In the genomic region with DNA sequence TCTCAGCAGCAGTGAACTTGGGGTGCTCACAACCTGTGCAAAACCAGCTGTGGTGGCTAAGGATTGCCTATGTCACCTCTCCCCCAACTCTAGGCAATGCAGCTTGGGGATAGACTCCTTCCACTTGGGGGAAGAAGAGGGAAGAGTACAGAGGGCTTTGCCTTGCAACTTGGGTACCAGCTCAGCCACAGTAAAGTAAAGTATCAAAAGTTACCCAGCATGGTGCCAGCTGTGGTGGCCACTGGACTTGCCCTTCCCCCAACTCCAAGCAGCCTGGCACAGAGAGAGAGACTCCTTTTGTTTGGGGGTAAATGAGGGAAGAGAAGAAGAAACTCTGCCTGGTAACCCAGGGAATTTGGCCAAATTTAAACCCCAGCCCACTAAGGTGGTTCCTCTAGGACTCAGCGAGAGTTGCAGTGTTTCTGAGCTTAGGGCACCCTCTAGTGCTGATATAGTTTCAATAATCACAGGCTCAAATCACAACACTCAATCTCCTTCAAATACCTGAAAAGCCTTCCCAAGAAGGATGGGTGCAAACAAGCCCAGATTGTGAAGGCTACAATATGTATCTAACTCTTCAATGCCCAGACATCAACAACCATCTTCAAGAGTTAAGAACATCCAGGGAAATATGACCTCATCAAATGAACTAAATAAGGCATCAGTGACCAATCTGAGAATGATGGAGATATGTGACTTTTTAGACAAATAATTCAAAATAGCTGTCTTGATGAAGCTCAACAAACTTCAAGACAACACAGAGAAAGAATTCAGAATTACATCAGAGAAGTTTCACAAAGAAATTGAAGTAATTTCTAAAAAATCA, we compare ENCODE assay signal across 7 cellular contexts. TPM values are rescaled to one million over a fixed set of nuclear protein-coding genes. Genes with fewer than 3 reads are reported as not detected.
DNase-seq lines count a peak whose midpoint lies in the region; ATAC-seq, FAIRE-seq and TF ChIP-seq lines count a peak whose summit lies in the region.

No MANE protein-coding gene starts in this region.

- H3K9me2 ChIP-seq in neural cell (ENCODE audit: insufficient read depth, low read length): no peaks in the 10 kb centered on the region

- no peak overlapping the region for H2AFZ ChIP-seq in neural cell (ENCODE audit: low read depth, low read length)

- H3K27me3 ChIP-seq in GM06990 (replicated peaks; ENCODE audit: control insufficient read depth, insufficient read depth, low read length): no peaks in the 10 kb centered on the region
- H3K27me3 ChIP-seq in bronchial epithelial cell (ENCODE audit: control insufficient read depth, insufficient read depth, low read length): no peaks in the 10 kb centered on the region
- peaks cover 11% of the 10 kb centered on the region for H3K27me3 ChIP-seq in neural cell (ENCODE audit: insufficient read depth, low read depth, low read length)

- peak; percentile 46 for TF ChIP-seq CTCF in GM06990 (IDR thresholded peaks at IDR 0.05; ENCODE audit: insufficient read depth, low read length, poor library complexity, severe bottlenecking)
- peak; percentile 54 for TF ChIP-seq CTCF in bronchial epithelial cell (IDR thresholded peaks at IDR 0.05; ENCODE audit: insufficient read depth, low read length, severe bottlenecking)
- TF ChIP-seq CTCF in neural cell (IDR thresholded peaks at IDR 0.05; ENCODE audit: poor library complexity, severe bottlenecking): peak; percentile 68
- no peak for TF ChIP-seq CTCF in omental fat pad (IDR thresholded peaks at IDR 0.05)

- no peak overlapping the region for H3K4me3 ChIP-seq in GM06990 (replicated peaks; ENCODE audit: low read depth, low read length)
- H3K4me3 ChIP-seq in bronchial epithelial cell (ENCODE audit: low read depth, low read length): no peak overlapping the region
- H3K4me3 ChIP-seq in neural cell (ENCODE audit: low read length): no peak overlapping the region

- no peaks in the 10 kb centered on the region for H3K36me3 ChIP-seq in GM06990 (ENCODE audit: control insufficient read depth, insufficient read depth, low read length)
- H3K36me3 ChIP-seq in bronchial epithelial cell (ENCODE audit: control insufficient read depth, insufficient read depth, low read length): no peaks in the 10 kb centered on the region
- no peaks in the 10 kb centered on the region for H3K36me3 ChIP-seq in neural cell (ENCODE audit: insufficient read depth, low read length)

- no peak overlapping the region for H3K27ac ChIP-seq in neural cell (ENCODE audit: low read length)

- H3K4me2 ChIP-seq in neural cell (ENCODE audit: low read length): no peak overlapping the region

- no peak overlapping the region for H3K9ac ChIP-seq in neural cell (ENCODE audit: low read length)

- H3K9me3 ChIP-seq in neural cell (ENCODE audit: low read length): no peaks in the 10 kb centered on the region

- no peak for TF ChIP-seq EP300 in neural cell (conservative IDR thresholded peaks at IDR 0.05; ENCODE audit: poor library complexity, severe bottlenecking)

- no peaks in the 10 kb centered on the region for H3K79me2 ChIP-seq in neural cell (replicated peaks; ENCODE audit: insufficient read depth, low read length)

- no peaks in the 10 kb centered on the region for H3F3A ChIP-seq in neural cell (ENCODE audit: insufficient read depth, low read length, poor library complexity, severe bottlenecking)

- DNase-seq in GM06990 (ENCODE audit: extremely low read depth, insufficient read length) (no peak), NCI-H1105 treated with DMSO at 0.1 percent for 48 hours (lab: John Stamatoyannopoulos, UW) (peak; percentile 56), bronchial epithelial cell (ENCODE audit: low read depth) (peak; percentile 32), omental fat pad (ENCODE audit: low spot score) (no peak)
- DNase-seq in activated CD8-positive, alpha-beta memory T cell treated with anti-CD3 and anti-CD28 coated beads for 24 hours: no peak
- DNase-seq in stimulated activated CD4-positive, alpha-beta T cell treated with anti-CD3 and anti-CD28 coated beads, Interleukin-1b, Interleukin-23, amount 100 ng/mL, for 48 hours: no peak

- no peak for ATAC-seq in omental fat pad (ENCODE audit: low FRiP score)

- FAIRE-seq in bronchial epithelial cell (lab: Jason Lieb, UNC): no peak

- TF ChIP-seq RAD21 in neural cell (conservative IDR thresholded peaks at IDR 0.05): peak; percentile 77

- H4K20me1 ChIP-seq in neural cell (ENCODE audit: insufficient read depth): no peaks in the 10 kb centered on the region

TF ChIP-seq in neural cell, 6 proteins besides CTCF, POLR2A, EP300 and RAD21:
- TF ChIP-seq EZH2 (IDR thresholded peaks at IDR 0.05; ENCODE audit: borderline replicate concordance, insufficient read depth, low read length, poor library complexity, severe bottlenecking) (no peak), SMC3 (conservative IDR thresholded peaks at IDR 0.05; ENCODE audit: poor library complexity) (peak; percentile 76)

RNA-seq across cellular contexts. Expression of a gene that starts 7.6 kb away (rescaled TPM):
- total RNA-seq in bronchial epithelial cell (not detected in 2 replicates), omental fat pad (not detected)
- not detected in 2 replicates for polyA plus RNA-seq in neural cell
- not detected in 2 replicates for polyA minus RNA-seq in neural cell

RNA-seq across cellular contexts. Expression of a gene that starts 30.0 kb away (rescaled TPM):
- total RNA-seq in bronchial epithelial cell (not detected in 2 replicates), omental fat pad (not detected)
- not detected in 2 replicates for polyA plus RNA-seq in neural cell
- polyA minus RNA-seq in neural cell: not detected in 2 replicates

RNA-seq across cellular contexts. Expression of a gene that starts 38.0 kb away (rescaled TPM):
- total RNA-seq in bronchial epithelial cell (not detected in 2 replicates), omental fat pad (1 to 10 TPM; 1.5 to 9.2 (median 2.0) TPM)
- not detected in 2 replicates for polyA plus RNA-seq in neural cell
- polyA minus RNA-seq in neural cell: not detected in 2 replicates

Comparison
In these comparisons a context has a peak if more than half of its experiments do, and no peak if none do; other contexts are left out.
1. DNase-seq: peak in NCI-H1105 treated with DMSO at 0.1 percent for 48 hours (single experiment) and bronchial epithelial cell (single experiment); none in GM06990 (single experiment), activated CD8-positive, alpha-beta memory T cell treated with anti-CD3 and anti-CD28 coated beads for 24 hours (single experiment), stimulated activated CD4-positive, alpha-beta T cell treated with anti-CD3 and anti-CD28 coated beads, Interleukin-1b, Interleukin-23, amount 100 ng/mL, for 48 hours (single experiment) and omental fat pad (single experiment).
2. CTCF ChIP-seq: peak in GM06990 (single experiment), bronchial epithelial cell (single experiment) and neural cell (single experiment); none in omental fat pad (0 of 3).